In genomic region chr5:91121347-91121993, GRCh38 we compare ENCODE assay signal across 24 cellular contexts.
A peak's percentile ranks its signal among the peaks of the same experiment; 100 is the strongest.
DNase-seq lines count a peak whose midpoint lies in the region; ATAC-seq, FAIRE-seq and TF ChIP-seq lines count a peak whose summit lies in the region.
"Had no signal": no experiment of that assay in that cellular context is flagged by ENCODE, and none has a peak within 500 bp of the region (broad histone marks: within the 10 kb centered on the region; RNA-seq: fewer than 3 reads in every experiment).

No MANE protein-coding gene starts in this region.

- H3K4me3 ChIP-seq in muscle layer of duodenum (ENCODE audit: low read depth in 1 of 2, low read length in 2 of 2) (no peak overlapping the region), testis (no peak overlapping the region)
- H3K4me3 ChIP-seq: body of pancreas had no signal

- no peaks in the 10 kb centered on the region for H3K27me3 Mint-ChIP-seq in effector memory CD8-positive, alpha-beta T cell
- H3K27me3 Mint-ChIP-seq: activated naive CD4-positive, alpha-beta T cell treated with anti-CD3 and anti-CD28 coated beads, Interleukin-2, amount 50 U/mL, for 24 hours; CD4-positive, alpha-beta memory T cell had no signal

- no peaks in the 10 kb centered on the region for H3K36me3 Mint-ChIP-seq in effector memory CD8-positive, alpha-beta T cell (ENCODE audit: insufficient read depth)
- H3K36me3 Mint-ChIP-seq: activated naive CD4-positive, alpha-beta T cell treated with anti-CD3 and anti-CD28 coated beads, Interleukin-2, amount 50 U/mL, for 24 hours; CD4-positive, alpha-beta memory T cell; WTC11 had no signal

- H3K9me3 ChIP-seq in muscle layer of duodenum (ENCODE audit: control insufficient read depth in 1 of 2, low read length in 2 of 2) (no peaks in the 10 kb centered on the region), testis (no peaks in the 10 kb centered on the region)
- H3K9me3 ChIP-seq: body of pancreas, neutrophil had no signal

- no peak for TF ChIP-seq CTCF in testis (IDR thresholded peaks at IDR 0.05)

- no peak overlapping the region for H3K27ac Mint-ChIP-seq in effector memory CD8-positive, alpha-beta T cell
- H3K27ac Mint-ChIP-seq: activated naive CD4-positive, alpha-beta T cell treated with anti-CD3 and anti-CD28 coated beads, Interleukin-2, amount 50 U/mL, for 24 hours; CD4-positive, alpha-beta memory T cell; WTC11 had no signal

- CTCF ChIA-PET in HEK293T (lab: Yijun Ruan, JAX) = no interaction called here

- intact Hi-C loops in testis (cut with DNase I; ENCODE audit: low total_unique reads) = no loop called here

- H3K27ac ChIP-seq in muscle layer of duodenum (ENCODE audit: low read length) (peak overlapping the region; percentile 65), testis (peak overlapping the region; percentile 61 to 65)
- H3K27ac ChIP-seq: body of pancreas, neutrophil had no signal

- no peak for TF ChIP-seq POLR2A in testis (IDR thresholded peaks at IDR 0.05)

- DNase-seq in EH (ENCODE audit: low read depth) = peak; percentile 60
- DNase-seq in testis = no peak
- no peak for DNase-seq in HEK293T (ENCODE audit: extremely low spot score)
- DNase-seq in COLO829 (ENCODE audit: low spot score) = no peak
- no peak for DNase-seq in effector memory CD8-positive, alpha-beta T cell
- DNase-seq in stimulated activated CD4-positive, alpha-beta T cell treated with anti-CD3 and anti-CD28 coated beads, Interleukin-12 subunit alpha, Interleukin-12 subunit beta, amount 100 ng/mL, for 4 hours = no peak
- DNase-seq: activated CD8-positive, alpha-beta memory T cell treated with anti-CD3 and anti-CD28 coated beads for 24 hours; body of pancreas; CD4-positive, alpha-beta memory T cell; cortex of kidney; DMS79; foreskin melanocyte; MV-4-11; NCI-H187; NCI-H345; retina; stimulated activated CD4-positive, alpha-beta T cell treated with anti-CD3 and anti-CD28 coated beads, Interleukin-1b, Interleukin-23, amount 100 ng/mL, for 48 hours; stimulated activated naive CD4-positive, alpha-beta T cell had no signal

- no peaks in the 10 kb centered on the region for H3K4me1 Mint-ChIP-seq in effector memory CD8-positive, alpha-beta T cell (ENCODE audit: low read depth in 2 of 2)
- H3K4me1 Mint-ChIP-seq: activated naive CD4-positive, alpha-beta T cell treated with anti-CD3 and anti-CD28 coated beads, Interleukin-2, amount 50 U/mL, for 24 hours; CD4-positive, alpha-beta memory T cell had no signal

- H3K36me3 ChIP-seq in muscle layer of duodenum (ENCODE audit: control insufficient read depth in 1 of 2, insufficient read depth in 2 of 2, low read length in 2 of 2) (no peaks in the 10 kb centered on the region), testis (ENCODE audit: low read depth, missing control alignments) (no peaks in the 10 kb centered on the region)
- H3K36me3 ChIP-seq: neutrophil had no signal

- POLR2A ChIA-PET in HEK293T (lab: Yijun Ruan, JAX) = no interaction called here

- ATAC-seq in effector memory CD8-positive, alpha-beta T cell (replicated peaks) = no peak
- ATAC-seq: body of pancreas, SK-N-SH treated with all-trans-retinoic acid at 6 μM for 48 hours, WTC11 had no signal

- H3K27me3 ChIP-seq in muscle layer of duodenum (ENCODE audit: low read depth, low read length) (no peaks in the 10 kb centered on the region), testis (no peaks in the 10 kb centered on the region)
- H3K27me3 ChIP-seq: body of pancreas, neutrophil had no signal

- no peaks in the 10 kb centered on the region for H3K9me3 Mint-ChIP-seq in effector memory CD8-positive, alpha-beta T cell
- H3K9me3 Mint-ChIP-seq: activated naive CD4-positive, alpha-beta T cell treated with anti-CD3 and anti-CD28 coated beads, Interleukin-2, amount 50 U/mL, for 24 hours; CD4-positive, alpha-beta memory T cell; WTC11 had no signal

- H3K4me3 Mint-ChIP-seq in effector memory CD8-positive, alpha-beta T cell = no peak overlapping the region
- H3K4me3 Mint-ChIP-seq: activated naive CD4-positive, alpha-beta T cell treated with anti-CD3 and anti-CD28 coated beads, Interleukin-2, amount 50 U/mL, for 24 hours; CD4-positive, alpha-beta memory T cell; WTC11 had no signal

- peaks cover 21 to 25% of the 10 kb centered on the region in 2 donors for H3K4me1 ChIP-seq in muscle layer of duodenum (ENCODE audit: control insufficient read depth in 1 of 2, insufficient read depth in 2 of 2, low read length in 2 of 2)
- H3K4me1 ChIP-seq in testis = peaks cover 27% of the 10 kb centered on the region

- peak; percentile 91 for FAIRE-seq in endometrium (lab: Jason Lieb, UNC)

- 68 to 79% methylated on average over 7 of the region's 7 CpGs for WGBS in testis, 2 donors

TF ChIP-seq in HEK293T, 16 proteins besides CTCF, POLR2A, EP300 and RAD21:
- no peak for TF ChIP-seq NFRKB (IDR thresholded peaks at IDR 0.05)
- no peak for TF ChIP-seq FOXA1 (IDR thresholded peaks at IDR 0.05)
- no peak for TF ChIP-seq FOXK2 (IDR thresholded peaks at IDR 0.05)
- no peak for TF ChIP-seq L3MBTL2 (conservative IDR thresholded peaks at IDR 0.05)
- no peak for TF ChIP-seq ELF4 (IDR thresholded peaks at IDR 0.05)
- TF ChIP-seq ZNF384 (IDR thresholded peaks at IDR 0.05) = no peak
- no peak for TF ChIP-seq HDGF (IDR thresholded peaks at IDR 0.05; ENCODE audit: borderline replicate concordance)
- TF ChIP-seq FOXM1 (IDR thresholded peaks at IDR 0.05; ENCODE audit: borderline replicate concordance) = no peak
- TF ChIP-seq SP1 (IDR thresholded peaks at IDR 0.05) = no peak
- TF ChIP-seq BHLHE40 (IDR thresholded peaks at IDR 0.05; ENCODE audit: borderline replicate concordance) = no peak
- no peak for TF ChIP-seq SUZ12 (IDR thresholded peaks at IDR 0.05)
- TF ChIP-seq, protein P1, sequence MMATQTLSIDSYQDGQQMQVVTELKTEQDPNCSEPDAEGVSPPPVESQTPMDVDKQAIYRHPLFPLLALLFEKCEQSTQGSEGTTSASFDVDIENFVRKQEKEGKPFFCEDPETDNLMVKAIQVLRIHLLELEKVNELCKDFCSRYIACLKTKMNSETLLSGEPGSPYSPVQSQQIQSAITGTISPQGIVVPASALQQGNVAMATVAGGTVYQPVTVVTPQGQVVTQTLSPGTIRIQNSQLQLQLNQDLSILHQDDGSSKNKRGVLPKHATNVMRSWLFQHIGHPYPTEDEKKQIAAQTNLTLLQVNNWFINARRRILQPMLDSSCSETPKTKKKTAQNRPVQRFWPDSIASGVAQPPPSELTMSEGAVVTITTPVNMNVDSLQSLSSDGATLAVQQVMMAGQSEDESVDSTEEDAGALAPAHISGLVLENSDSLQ (IDR thresholded peaks at IDR 0.05) = no peak
- TF ChIP-seq TARDBP (IDR thresholded peaks at IDR 0.05) = no peak
- TF ChIP-seq ARNT (IDR thresholded peaks at IDR 0.05) = no peak
